1 cellular context compared by ENCODE assay signal in genomic region chr22:41842996-41843970, GRCh38.
TF ChIP-seq lines count a peak whose summit lies in the region.

No MANE protein-coding gene starts in this region.

TF ChIP-seq in GM12878, 131 proteins besides CTCF, POLR2A, EP300 and RAD21 (continued from another document):
- TF ChIP-seq ZBTB40 (IDR thresholded peaks at IDR 0.05; ENCODE audit: borderline replicate concordance) (peak; percentile 76), CREB1 (IDR thresholded peaks at IDR 0.05; ENCODE audit: low read depth) (no peak)
